ENCODE assay signal across 8 cellular contexts in the genomic region with DNA sequence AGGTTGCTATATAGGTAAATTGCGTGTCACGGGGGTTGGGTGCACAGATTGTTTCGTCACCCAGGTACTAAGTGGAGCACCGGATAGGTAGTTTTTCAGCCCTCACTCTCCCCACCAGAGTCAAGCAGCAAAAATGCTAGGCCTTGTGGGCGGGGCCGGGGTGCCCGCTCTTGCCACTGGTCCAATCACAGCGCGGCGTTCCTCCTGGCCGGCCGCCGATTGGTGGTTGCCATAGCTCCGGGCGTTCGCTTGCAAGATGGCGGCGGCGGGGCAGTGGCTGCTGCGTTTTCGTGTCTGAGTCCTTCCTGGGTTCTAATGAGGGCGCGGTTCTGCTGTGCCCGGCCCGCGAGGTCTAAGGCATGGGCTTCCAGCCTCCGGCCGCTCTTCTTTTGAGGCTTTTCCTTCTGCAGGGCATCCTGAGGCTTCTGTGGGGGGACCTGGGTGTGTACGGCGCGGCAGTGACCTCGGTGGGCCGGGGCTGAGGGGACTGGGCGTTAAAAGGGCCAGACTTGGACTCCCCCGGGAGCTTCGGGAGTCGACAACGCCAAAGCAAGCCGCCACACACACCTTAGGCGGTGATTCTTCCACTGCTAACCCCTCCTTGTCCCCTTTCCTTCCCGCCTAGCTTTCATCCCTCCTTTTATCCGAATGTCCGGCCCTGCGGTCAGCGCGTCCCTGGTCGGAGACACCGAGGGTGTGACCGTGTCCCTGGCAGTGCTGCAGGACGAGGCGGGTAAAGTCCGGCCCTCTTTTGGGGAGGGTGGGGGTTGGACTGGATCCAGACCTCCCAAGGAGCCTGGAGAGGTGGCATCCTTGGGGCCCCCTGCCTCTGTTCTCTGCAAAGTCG. TPM values are rescaled to one million over a fixed set of nuclear protein-coding genes. Genes with fewer than 3 reads are reported as not detected.
DNase-seq lines count a peak whose midpoint lies in the region; ATAC-seq and TF ChIP-seq lines count a peak whose summit lies in the region.

A gene (plus strand): TSS at position 232 of the 847 bp plus-strand sequence. CDS start 128 bp downstream, at position 360.

- H3K27me3 Mint-ChIP-seq in natural killer cell (ENCODE audit: low read depth in 2 of 2), result no peaks in the 10 kb centered on the region
- no peaks in the 10 kb centered on the region for H3K27me3 Mint-ChIP-seq in stimulated activated naive B cell treated with anti-CD40 and anti-IgM and Interleukin-4, amounts not matched to agents 10 μg/mL and 1 μg/mL and 100 μg/mL, for 72 hours

- H3K9me3 Mint-ChIP-seq in natural killer cell, result no peaks in the 10 kb centered on the region
- no peaks in the 10 kb centered on the region for H3K9me3 Mint-ChIP-seq in stimulated activated naive B cell treated with anti-CD40 and anti-IgM and Interleukin-4, amounts not matched to agents 10 μg/mL and 1 μg/mL and 100 μg/mL, for 72 hours

- peak; percentile 98 to 100 (median 100) for ATAC-seq in natural killer cell
- peak; percentile 100 for ATAC-seq in stimulated activated naive B cell treated with anti-CD40 and anti-IgM and Interleukin-4, amounts not matched to agents 10 μg/mL and 1 μg/mL and 100 μg/mL, for 72 hours (replicated peaks)

- H3K27ac Mint-ChIP-seq in natural killer cell, result peak within 1 kb of the TSS in 1 of 2 donors; percentile 66
- H3K27ac Mint-ChIP-seq in stimulated activated naive B cell treated with anti-CD40 and anti-IgM and Interleukin-4, amounts not matched to agents 10 μg/mL and 1 μg/mL and 100 μg/mL, for 72 hours, result peak within 1 kb of the TSS; percentile 77

- TF ChIP-seq CTCF in LNCaP clone FGC (IDR thresholded peaks at IDR 0.05; ENCODE audit: control insufficient read depth, extremely low read depth, insufficient read depth) (no peak), natural killer cell (IDR thresholded peaks at IDR 0.05) (no peak)

- intact Hi-C loops in natural killer cell (cut with micrococcal nuclease), result loop anchor here (5.0 kb wide), 1 partner anchor 41 kb away; a partner anchor contains a TSS

- peak; percentile 96 for DNase-seq in Daoy (ENCODE audit: low read depth)
- peak; percentile 85 for DNase-seq in H4 (ENCODE audit: low spot score)
- DNase-seq in LNCaP clone FGC (ENCODE audit: low read depth), result peak; percentile 74
- peak; percentile 88 for DNase-seq in RPMI7951 (ENCODE audit: low read depth)
- DNase-seq in activated T-helper 1 cell treated with anti-CD3 and anti-CD28 coated beads, Interleukin-2, amount 50 U/mL, for 16 hours (ENCODE audit: low read depth in 1 of 2, low spot score in 1 of 2), result peak; percentile 88 to 90
- DNase-seq in fibroblast of peridontal ligament (ENCODE audit: extremely low read depth), result peak; percentile 88
- DNase-seq in natural killer cell, result peak; percentile 89
- DNase-seq in stimulated activated naive B cell treated with anti-CD40 and anti-IgM and Interleukin-4, amounts not matched to agents 10 μg/mL and 1 μg/mL and 100 μg/mL, for 72 hours, result peak; percentile 87

- peak within 1 kb of the TSS; percentile 97 for H3K4me3 ChIP-seq in LNCaP clone FGC (ENCODE audit: low read depth, low read length)

- peaks cover 7 to 16% of the 10 kb centered on the region in 2 donors for H3K4me1 Mint-ChIP-seq in natural killer cell
- H3K4me1 Mint-ChIP-seq in stimulated activated naive B cell treated with anti-CD40 and anti-IgM and Interleukin-4, amounts not matched to agents 10 μg/mL and 1 μg/mL and 100 μg/mL, for 72 hours, result peaks cover 7 to 19% of the 10 kb centered on the region in 2 donors

- H3K4me3 Mint-ChIP-seq in natural killer cell, result peak within 1 kb of the TSS; percentile 88
- peak within 1 kb of the TSS; percentile 90 to 95 for H3K4me3 Mint-ChIP-seq in stimulated activated naive B cell treated with anti-CD40 and anti-IgM and Interleukin-4, amounts not matched to agents 10 μg/mL and 1 μg/mL and 100 μg/mL, for 72 hours

- H3K36me3 Mint-ChIP-seq in natural killer cell, result no peaks in the 10 kb centered on the region
- H3K36me3 Mint-ChIP-seq in stimulated activated naive B cell treated with anti-CD40 and anti-IgM and Interleukin-4, amounts not matched to agents 10 μg/mL and 1 μg/mL and 100 μg/mL, for 72 hours, result peaks cover 8 to 16% of the 10 kb centered on the region in 2 donors

RNA-seq across cellular contexts. Expression of the gene that starts here (rescaled TPM):
- total RNA-seq in Daoy (2014; rRNA removed; shearing (Covaris generic)), result 8.2 TPM in 2 replicates
- total RNA-seq in H4 (2014; rRNA removed; shearing (Covaris generic)), result 7.2 and 15.0 TPM in 2 replicates
- 15.2 and 18.3 TPM in 2 replicates for total RNA-seq in RPMI7951 (2014; rRNA removed; shearing (Covaris generic))
- 1 to 10 TPM; 3.2 to 7.3 (median 4.6) TPM for total RNA-seq in natural killer cell

Comparison
In these comparisons a context has a peak if more than half of its experiments do, and no peak if none do; other contexts are left out.
1. Peak in every context shown above with its lines: DNase-seq, ATAC-seq and H3K4me3 ChIP-seq.